Comparison of ENCODE assay signal across 12 cellular contexts in the genomic region with DNA sequence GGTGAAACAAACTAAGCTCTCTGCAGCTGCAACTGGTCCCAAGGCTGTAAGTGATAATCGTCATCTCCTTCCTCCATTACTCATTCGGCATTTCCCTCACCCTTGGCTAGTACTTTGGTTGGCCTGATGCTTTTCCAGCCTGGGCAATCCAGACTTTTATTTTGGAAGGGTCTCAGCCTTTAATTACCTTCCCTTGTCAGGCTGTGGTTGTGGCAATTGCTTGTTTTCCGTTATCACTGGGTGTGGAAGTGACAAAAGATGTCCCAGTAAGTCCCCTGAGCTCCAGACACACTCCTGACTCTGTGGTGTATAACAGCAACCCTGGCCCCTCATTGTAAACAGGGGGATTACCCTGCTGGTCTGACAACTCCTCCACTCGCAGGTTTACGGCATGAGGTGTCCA. TPM values are rescaled to one million over a fixed set of nuclear protein-coding genes. Genes with fewer than 3 reads are reported as not detected.
DNase-seq lines count a peak whose midpoint lies in the region; ATAC-seq, FAIRE-seq and TF ChIP-seq lines count a peak whose summit lies in the region.
"Had no signal": no experiment of that assay in that cellular context is flagged by ENCODE, and none has a peak within 500 bp of the region (broad histone marks: within the 10 kb centered on the region; RNA-seq: fewer than 3 reads in every experiment).

No MANE protein-coding gene starts in this region.

- peaks cover 6% of the 10 kb centered on the region; the same call in 1 of the 2 replicates for H3K4me1 ChIP-seq in H9 (ENCODE audit: insufficient read depth, low read length)
- H3K4me1 ChIP-seq in mesenchymal stem cell (ENCODE audit: control insufficient read depth, insufficient read depth, low read depth, low read length), result peaks cover 6% of the 10 kb centered on the region
- no peaks in the 10 kb centered on the region for H3K4me1 ChIP-seq in small intestine (ENCODE audit: control insufficient read depth in 2 of 2, insufficient read depth in 1 of 2, low read depth in 1 of 2, low read length in 1 of 2)
- H3K4me1 ChIP-seq: psoas muscle had no signal

- no peak overlapping the region for H2BK12ac ChIP-seq in H9 (ENCODE audit: insufficient read length, low read depth, low read length)
- no peak overlapping the region for H2BK12ac ChIP-seq in mesenchymal stem cell (ENCODE audit: low read length in 2 of 2)

- H3K23ac ChIP-seq in H9 (ENCODE audit: insufficient read length, low read depth, low read length) (no peak overlapping the region), mesenchymal stem cell (ENCODE audit: low read length in 2 of 2) (no peak overlapping the region)

- H3K23me2 ChIP-seq in H9 (ENCODE audit: insufficient read length, low read depth, low read length, poor library complexity, severe bottlenecking), result peaks cover 3% of the 10 kb centered on the region

- H3T11ph ChIP-seq in H9 (ENCODE audit: low read length), result no peak overlapping the region

- H4K20me1 ChIP-seq in H9 (ENCODE audit: control insufficient read depth, insufficient read depth, insufficient read length), result no peaks in the 10 kb centered on the region

- H2AK5ac ChIP-seq in H9 (ENCODE audit: insufficient read length, low read length), result no peak overlapping the region
- H2AK5ac ChIP-seq in mesenchymal stem cell (ENCODE audit: low read length, severe bottlenecking), result no peak overlapping the region

- DNase-seq in H9 (no peak), NCI-H82 (lab: John Stamatoyannopoulos, UW) (peak; percentile 46), choroid plexus epithelial cell (ENCODE audit: low read depth) (peak; percentile 41), mesenchymal stem cell (peak; percentile 73), small intestine (no peak)
- no peak for DNase-seq in activated CD8-positive, alpha-beta T cell treated with anti-CD3 and anti-CD28 coated beads, Interleukin-2, amount 10 ng/mL, durations not matched to agents 7 days and 5 days
- DNase-seq: activated naive CD8-positive, alpha-beta T cell treated with anti-CD3 and anti-CD28 coated beads for 36 hours; NCI-H774; psoas muscle had no signal

- ATAC-seq in GM21576 (IDR thresholded peaks at IDR 0.05; ENCODE audit: unreplicated experiment), result no peak
- no peak for ATAC-seq in GM18519 (IDR thresholded peaks at IDR 0.05; ENCODE audit: low FRiP score, unreplicated experiment)
- no peak for ATAC-seq in activated CD8-positive, alpha-beta T cell treated with anti-CD3 and anti-CD28 coated beads, Interleukin-2, amount 10 ng/mL, durations not matched to agents 7 days and 5 days
- ATAC-seq: psoas muscle had no signal

- H3K27me3 ChIP-seq in H9 (ENCODE audit: insufficient read depth, low read length) (no peaks in the 10 kb centered on the region), mesenchymal stem cell (ENCODE audit: control insufficient read depth in 1 of 2, insufficient read depth in 1 of 2, low read length in 2 of 2) (no peaks in the 10 kb centered on the region), small intestine (ENCODE audit: control insufficient read depth in 2 of 2, insufficient read depth in 2 of 2, low read length in 2 of 2) (peaks cover 0 to 2% of the 10 kb centered on the region in 2 donors)

- H3K4me3 ChIP-seq in choroid plexus epithelial cell (ENCODE audit: low read depth, low read length) (no peak overlapping the region), mesenchymal stem cell (ENCODE audit: insufficient read depth in 1 of 2, low read depth in 1 of 2, low read length in 2 of 2) (no peak overlapping the region), small intestine (ENCODE audit: low read depth in 1 of 2, low read length in 2 of 2) (no peak overlapping the region)
- H3K4me3 ChIP-seq: psoas muscle had no signal

- no peak overlapping the region for H4K5ac ChIP-seq in H9 (ENCODE audit: insufficient read length, low read depth, low read length)

- no peak for TF ChIP-seq CTCF in H9 (conservative IDR thresholded peaks at IDR 0.05)
- TF ChIP-seq CTCF in choroid plexus epithelial cell (conservative IDR thresholded peaks at IDR 0.05; ENCODE audit: low read depth, low read length), result no peak

- no peaks in the 10 kb centered on the region; a peak in 2 of 7 replicates for H3K36me3 Mint-ChIP-seq in H9 (ENCODE audit: insufficient read depth in 1 of 3, low read depth in 3 of 3)
- no peaks in the 10 kb centered on the region for H3K36me3 Mint-ChIP-seq in activated CD8-positive, alpha-beta T cell treated with anti-CD3 and anti-CD28 coated beads, Interleukin-2, amount 10 ng/mL, durations not matched to agents 7 days and 5 days (ENCODE audit: low read depth)
- H3K36me3 Mint-ChIP-seq: activated naive CD8-positive, alpha-beta T cell treated with anti-CD3 and anti-CD28 coated beads for 36 hours had no signal

- H2BK15ac ChIP-seq in H9 (ENCODE audit: low read depth, low read length) (no peak overlapping the region), mesenchymal stem cell (ENCODE audit: low read depth, poor library complexity, severe bottlenecking) (no peak overlapping the region)

- H3K36me3 ChIP-seq in mesenchymal stem cell (ENCODE audit: control insufficient read depth in 1 of 2, insufficient read depth in 2 of 2, low read depth in 1 of 2, low read length in 2 of 2) (no peaks in the 10 kb centered on the region), small intestine (ENCODE audit: control insufficient read depth in 2 of 2, insufficient read depth in 2 of 2, low read length in 2 of 2) (no peaks in the 10 kb centered on the region)

- H3K18ac ChIP-seq in H9 (ENCODE audit: insufficient read length, low read depth, low read length) (no peak overlapping the region), mesenchymal stem cell (ENCODE audit: low read depth in 1 of 2, low read length in 2 of 2) (no peak overlapping the region)

- H3K9ac ChIP-seq in H9 (ENCODE audit: extremely low read depth, insufficient read length, low read length), result no peak overlapping the region
- no peak overlapping the region for H3K9ac ChIP-seq in mesenchymal stem cell (ENCODE audit: low read length)

- H3K4ac ChIP-seq in H9 (ENCODE audit: low read depth, low read length) (no peak overlapping the region), mesenchymal stem cell (ENCODE audit: low read depth in 1 of 2, low read length in 2 of 2) (no peak overlapping the region)

- H4K8ac ChIP-seq in H9 (replicated peaks; ENCODE audit: insufficient read length, low read depth, low read length) (no peak overlapping the region), mesenchymal stem cell (ENCODE audit: low read length) (no peak overlapping the region)

- H3K4me2 ChIP-seq in H9 (ENCODE audit: insufficient read depth, insufficient read length, low read length), result peak overlapping the region; percentile 17
- no peak overlapping the region for H3K4me2 ChIP-seq in mesenchymal stem cell (ENCODE audit: low read length, poor library complexity, severe bottlenecking)

- FAIRE-seq in small intestine (lab: Jason Lieb, UNC), result no peak
- FAIRE-seq: GM12892 had no signal

- H2BK5ac ChIP-seq in H9 (ENCODE audit: insufficient read length, low read length) (no peak overlapping the region), mesenchymal stem cell (ENCODE audit: low read depth, low read length, poor library complexity, severe bottlenecking) (no peak overlapping the region)

- peak overlapping the region in 1 of 2 experiments; percentile 3; a peak in 3 of 5 replicates for H3K4me3 Mint-ChIP-seq in H9
- H3K4me3 Mint-ChIP-seq in activated CD8-positive, alpha-beta T cell treated with anti-CD3 and anti-CD28 coated beads, Interleukin-2, amount 10 ng/mL, durations not matched to agents 7 days and 5 days, result no peak overlapping the region
- H3K4me3 Mint-ChIP-seq: activated naive CD8-positive, alpha-beta T cell treated with anti-CD3 and anti-CD28 coated beads for 36 hours had no signal

- no peaks in the 10 kb centered on the region for H3K9me3 Mint-ChIP-seq in H9
- no peaks in the 10 kb centered on the region for H3K9me3 Mint-ChIP-seq in activated CD8-positive, alpha-beta T cell treated with anti-CD3 and anti-CD28 coated beads, Interleukin-2, amount 10 ng/mL, durations not matched to agents 7 days and 5 days (ENCODE audit: insufficient read depth)
- H3K9me3 Mint-ChIP-seq: activated naive CD8-positive, alpha-beta T cell treated with anti-CD3 and anti-CD28 coated beads for 36 hours had no signal

- H4K91ac ChIP-seq in H9 (ENCODE audit: insufficient read length, low read depth, low read length) (no peak overlapping the region), mesenchymal stem cell (ENCODE audit: low read length) (no peak overlapping the region)

- H3K79me1 ChIP-seq in H9 (ENCODE audit: insufficient read depth, low read depth, low read length, poor library complexity, severe bottlenecking) (no peaks in the 10 kb centered on the region), mesenchymal stem cell (replicated peaks; ENCODE audit: low read length, poor library complexity, severe bottlenecking) (no peaks in the 10 kb centered on the region)

- no peak overlapping the region for H3K27ac ChIP-seq in H9 (ENCODE audit: insufficient read length, low read depth, low read length)
- H3K27ac ChIP-seq in mesenchymal stem cell (ENCODE audit: low read length, poor library complexity, severe bottlenecking), result no peak overlapping the region
- H3K27ac ChIP-seq in small intestine (ENCODE audit: low read depth in 1 of 2, low read length in 1 of 2), result no peak overlapping the region
- H3K27ac ChIP-seq: psoas muscle had no signal

- H3K4me1 Mint-ChIP-seq in H9, result peaks cover 19 to 26% of the 10 kb centered on the region in 2 experiments
- peaks cover 7% of the 10 kb centered on the region for H3K4me1 Mint-ChIP-seq in activated CD8-positive, alpha-beta T cell treated with anti-CD3 and anti-CD28 coated beads, Interleukin-2, amount 10 ng/mL, durations not matched to agents 7 days and 5 days (ENCODE audit: low read depth)

- POLR2A ChIA-PET in activated CD8-positive, alpha-beta T cell treated with anti-CD3 and anti-CD28 coated beads, Interleukin-2, amount 10 ng/mL, durations not matched to agents 7 days and 5 days (lab: Charles Lee), result no interaction called here

- no peak overlapping the region for H3K14ac ChIP-seq in H9 (ENCODE audit: insufficient read depth, low read length)
- H3K14ac ChIP-seq in mesenchymal stem cell (ENCODE audit: low read length in 2 of 2), result no peak overlapping the region

- peaks cover 3% of the 10 kb centered on the region; the same call in 1 of the 2 replicates for H3K27me3 Mint-ChIP-seq in H9 (ENCODE audit: low read depth)
- H3K27me3 Mint-ChIP-seq in activated CD8-positive, alpha-beta T cell treated with anti-CD3 and anti-CD28 coated beads, Interleukin-2, amount 10 ng/mL, durations not matched to agents 7 days and 5 days (ENCODE audit: low read depth), result peaks cover 11% of the 10 kb centered on the region

- H2BK20ac ChIP-seq in H9 (ENCODE audit: low read depth, low read length, poor library complexity, severe bottlenecking), result no peak overlapping the region

- peak overlapping the region in 1 of 3 experiments; percentile 66; a peak in 2 of 7 replicates for H3K27ac Mint-ChIP-seq in H9
- no peak overlapping the region for H3K27ac Mint-ChIP-seq in activated CD8-positive, alpha-beta T cell treated with anti-CD3 and anti-CD28 coated beads, Interleukin-2, amount 10 ng/mL, durations not matched to agents 7 days and 5 days
- H3K27ac Mint-ChIP-seq: activated naive CD8-positive, alpha-beta T cell treated with anti-CD3 and anti-CD28 coated beads for 36 hours had no signal

- H2AFZ ChIP-seq in H9 (ENCODE audit: low read length), result no peak overlapping the region
- no peak overlapping the region for H2AFZ ChIP-seq in mesenchymal stem cell (ENCODE audit: low read depth, low read length)

- H3K9me3 ChIP-seq in H9 (ENCODE audit: control insufficient read depth, low read depth, low read length) (no peaks in the 10 kb centered on the region), mesenchymal stem cell (ENCODE audit: control insufficient read depth, low read length) (no peaks in the 10 kb centered on the region), small intestine (ENCODE audit: control insufficient read depth, low read depth) (no peaks in the 10 kb centered on the region)
- H3K9me3 ChIP-seq: psoas muscle had no signal

- H3K79me2 ChIP-seq in H9 (ENCODE audit: insufficient read depth, low read length), result no peaks in the 10 kb centered on the region

- no CpG with 5 or more reads among the region's 5 CpGs for WGBS in H9 (ENCODE audit: extremely low coverage, insufficient read length, low lambda C conversion rate)
- WGBS in mesenchymal stem cell, result 2% methylated on average over 4 of the region's 5 CpGs
- WGBS in small intestine, 3 donors, result 29 to 39% (median 35%) methylated on average over 5 of the region's 5 CpGs

- H2BK120ac ChIP-seq in H9 (ENCODE audit: low read depth, low read length, poor library complexity, severe bottlenecking) (no peak overlapping the region), mesenchymal stem cell (ENCODE audit: low read depth, low read length) (no peak overlapping the region)

- no peak overlapping the region for H3K56ac ChIP-seq in H9 (ENCODE audit: insufficient read length, low read depth, low read length)

- CTCF ChIA-PET in activated CD8-positive, alpha-beta T cell treated with anti-CD3 and anti-CD28 coated beads, Interleukin-2, amount 10 ng/mL, durations not matched to agents 7 days and 5 days (lab: Charles Lee), result no interaction called here

RNA-seq across cellular contexts. Expression of a gene that starts 6.3 kb away (rescaled TPM):
- 42.4 and 44.4 TPM in 2 replicates for total RNA-seq in H9 (2021)
- 45.1 TPM for polyA plus RNA-seq in mesenchymal stem cell (2013, experiment 1 of 2)
- 44.4 TPM for polyA plus RNA-seq in mesenchymal stem cell (2013, experiment 2 of 2)
- polyA plus RNA-seq in small intestine, result 10 to 100 TPM in 2 of 3 donors, 1 to 10 TPM in 1; 6.8 to 19.3 (median 11.4) TPM
- 10 to 100 TPM; 31.3 to 31.4 TPM for total RNA-seq in activated CD8-positive, alpha-beta T cell treated with anti-CD3 and anti-CD28 coated beads, Interleukin-2, amount 10 ng/mL, durations not matched to agents 7 days and 5 days

RNA-seq across cellular contexts. Expression of a gene that starts 25.6 kb away (rescaled TPM):
- total RNA-seq in H9 (2021), result 31.6 and 34.5 TPM in 2 replicates
- polyA plus RNA-seq in mesenchymal stem cell (2013, experiment 1 of 2), result 85.7 TPM
- polyA plus RNA-seq in mesenchymal stem cell (2013, experiment 2 of 2), result 88.1 TPM
- polyA plus RNA-seq in small intestine, result 100 to 1,000 TPM; 189 to 359 (median 337) TPM
- total RNA-seq in activated CD8-positive, alpha-beta T cell treated with anti-CD3 and anti-CD28 coated beads, Interleukin-2, amount 10 ng/mL, durations not matched to agents 7 days and 5 days, result 10 to 100 TPM; 65.4 to 67.7 TPM

RNA-seq across cellular contexts. Expression of a gene that starts 53.4 kb away (rescaled TPM):
- 92.3 and 92.8 TPM in 2 replicates for total RNA-seq in H9 (2021)
- polyA plus RNA-seq in mesenchymal stem cell (2013, experiment 1 of 2), result 225 TPM
- polyA plus RNA-seq in mesenchymal stem cell (2013, experiment 2 of 2), result 222 TPM
- polyA plus RNA-seq in small intestine, result 100 to 1,000 TPM; 207 to 343 (median 333) TPM
- total RNA-seq in activated CD8-positive, alpha-beta T cell treated with anti-CD3 and anti-CD28 coated beads, Interleukin-2, amount 10 ng/mL, durations not matched to agents 7 days and 5 days, result 100 to 1,000 TPM; 129 to 142 TPM

RNA-seq across cellular contexts. Expression of a gene that starts 53.5 kb away (rescaled TPM):
- total RNA-seq in H9 (2021), result 104 and 114 TPM in 2 replicates
- polyA plus RNA-seq in mesenchymal stem cell (2013, experiment 1 of 2), result 17.4 TPM
- polyA plus RNA-seq in mesenchymal stem cell (2013, experiment 2 of 2), result 18.6 TPM
- polyA plus RNA-seq in small intestine, result 10 to 100 TPM; 28.6 to 47.6 (median 29.7) TPM
- 10 to 100 TPM; 44.5 to 46.3 TPM for total RNA-seq in activated CD8-positive, alpha-beta T cell treated with anti-CD3 and anti-CD28 coated beads, Interleukin-2, amount 10 ng/mL, durations not matched to agents 7 days and 5 days

Comparison
In these comparisons a context has a peak if more than half of its experiments do, and no peak if none do; other contexts are left out.
1. DNase-seq: peak in NCI-H82 (single experiment), choroid plexus epithelial cell (single experiment) and mesenchymal stem cell (single experiment); none in H9 (single experiment), small intestine (single experiment) and activated CD8-positive, alpha-beta T cell treated with anti-CD3 and anti-CD28 coated beads, Interleukin-2, amount 10 ng/mL, durations not matched to agents 7 days and 5 days (single experiment).